33 cellular contexts compared by ENCODE assay signal in genomic region chr1:166457700-166458099, GRCh38.
DNase-seq lines count a peak whose midpoint lies in the region; ATAC-seq and TF ChIP-seq lines count a peak whose summit lies in the region.
"Had no signal": no experiment of that assay in that cellular context is flagged by ENCODE, and none has a peak within 500 bp of the region (broad histone marks: within the 10 kb centered on the region; RNA-seq: fewer than 3 reads in every experiment).

No MANE protein-coding gene starts in this region.

- WGBS in heart left ventricle, 4 donors = 36 to 58% (median 43%) methylated on average over 2 of the region's 2 CpGs

- H3K36me3 ChIP-seq in right atrium auricular region (no peaks in the 10 kb centered on the region), heart left ventricle (no peaks in the 10 kb centered on the region), left ventricle myocardium inferior (no peaks in the 10 kb centered on the region)
- H3K36me3 ChIP-seq: BE2C; BLaER1; BLaER1 treated with 17β-estradiol and CSF1 and Interleukin-3, amounts not matched to agents 10 nM and 100 nM had no signal

- H3K27ac ChIP-seq in right atrium auricular region (peak overlapping the region in 1 of 2 donors; percentile 28), heart left ventricle (no peak overlapping the region), left ventricle myocardium inferior (replicated peaks) (no peak overlapping the region)
- H3K27ac ChIP-seq: 22Rv1; A549; BLaER1; BLaER1 treated with 17β-estradiol and CSF1 and Interleukin-3, amounts not matched to agents 10 nM and 100 nM; C4-2B had no signal

- H3K4me1 ChIP-seq in right atrium auricular region = no peaks in the 10 kb centered on the region
- no peaks in the 10 kb centered on the region for H3K4me1 ChIP-seq in heart left ventricle
- H3K4me1 ChIP-seq in left ventricle myocardium inferior = no peaks in the 10 kb centered on the region
- H3K4me1 ChIP-seq: A549; BE2C; BLaER1; BLaER1 treated with 17β-estradiol and CSF1 and Interleukin-3, amounts not matched to agents 10 nM and 100 nM; Caco-2 had no signal

- no peak for TF ChIP-seq CTCF in right atrium auricular region (IDR thresholded peaks at IDR 0.05)
- no peak for TF ChIP-seq CTCF in heart left ventricle (IDR thresholded peaks at IDR 0.05)
- no peak for TF ChIP-seq CTCF in left ventricle myocardium inferior (IDR thresholded peaks at IDR 0.05; ENCODE audit: borderline replicate concordance)

- ATAC-seq in Right ventricle myocardium inferior = peak; percentile 60
- ATAC-seq in Right ventricle myocardium superior (ENCODE audit: poor library complexity) = peak; percentile 62
- ATAC-seq in heart left ventricle = peak in 3 of 4 donors; percentile 28 to 58 (median 36)
- ATAC-seq in left ventricle myocardium superior = peak; percentile 72
- no peak for ATAC-seq in left cardiac atrium
- ATAC-seq: A549; CD8-positive, alpha-beta T cell had no signal

- intact Hi-C loops in Right ventricle myocardium inferior (cut with DNase I) (no loop called here), cardiac septum (cut with DNase I) (no loop called here), Right ventricle myocardium superior (cut with DNase I) (no loop called here), heart left ventricle (cut with DNase I) (no loop called here), left ventricle myocardium inferior (cut with micrococcal nuclease) (no loop called here), left ventricle myocardium superior (cut with micrococcal nuclease) (no loop called here), left cardiac atrium (cut with DNase I) (no loop called here)

- no peak overlapping the region for H3K4me3 ChIP-seq in right atrium auricular region
- no peak overlapping the region for H3K4me3 ChIP-seq in heart left ventricle
- H3K4me3 ChIP-seq in left ventricle myocardium inferior = no peak overlapping the region
- H3K4me3 ChIP-seq: A549; BLaER1; BLaER1 treated with 17β-estradiol and CSF1 and Interleukin-3, amounts not matched to agents 10 nM and 100 nM had no signal

- TF ChIP-seq POLR2A in heart left ventricle (IDR thresholded peaks at IDR 0.05) = no peak

- H3K9me3 ChIP-seq in right atrium auricular region (no peaks in the 10 kb centered on the region), heart left ventricle (no peaks in the 10 kb centered on the region), left ventricle myocardium inferior (replicated peaks) (no peaks in the 10 kb centered on the region)
- H3K9me3 ChIP-seq: A549; BE2C; BLaER1; BLaER1 treated with 17β-estradiol and CSF1 and Interleukin-3, amounts not matched to agents 10 nM and 100 nM; Caco-2 had no signal

- DNase-seq in Right ventricle myocardium inferior (ENCODE audit: missing footprints) = no peak
- DNase-seq in cardiac septum (ENCODE audit: low spot score) = no peak
- no peak for DNase-seq in Right ventricle myocardium superior
- no peak for DNase-seq in right atrium auricular region (ENCODE audit: low spot score)
- no peak for DNase-seq in heart left ventricle
- no peak for DNase-seq in left ventricle myocardium inferior
- no peak for DNase-seq in left ventricle myocardium superior
- no peak for DNase-seq in left cardiac atrium
- DNase-seq: 8988T; ACHN; AML-193; BE2C; C1 segment of cervical spinal cord; Caco-2; Calu3; CD4-positive, alpha-beta memory T cell; CD4-positive, alpha-beta T cell; CD4-positive, CD25-positive, alpha-beta regulatory T cell; CD8-positive, alpha-beta memory T cell; CD8-positive, alpha-beta T cell; COR-L47; DMS 273 treated with DMSO at 0.1 percent for 48 hours; DMS153; DMS53; DMS79; DMS79 treated with DMSO at 0.1 percent for 48 hours; DND-41; EL had no signal

- H3K27me3 ChIP-seq in right atrium auricular region = no peaks in the 10 kb centered on the region
- H3K27me3 ChIP-seq in heart left ventricle = no peaks in the 10 kb centered on the region
- no peaks in the 10 kb centered on the region for H3K27me3 ChIP-seq in left ventricle myocardium inferior (ENCODE audit: low read depth)
- H3K27me3 ChIP-seq: BLaER1; BLaER1 treated with 17β-estradiol and CSF1 and Interleukin-3, amounts not matched to agents 10 nM and 100 nM had no signal

Comparison
In these comparisons a context has a peak if more than half of its experiments do, and no peak if none do; other contexts are left out.
1. ATAC-seq: peak in Right ventricle myocardium inferior (single experiment), Right ventricle myocardium superior (single experiment), heart left ventricle (3 of 4) and left ventricle myocardium superior (single experiment); none in left cardiac atrium (0 of 2).